Comparison of ENCODE assay signal across 7 cellular contexts in the genomic region with DNA sequence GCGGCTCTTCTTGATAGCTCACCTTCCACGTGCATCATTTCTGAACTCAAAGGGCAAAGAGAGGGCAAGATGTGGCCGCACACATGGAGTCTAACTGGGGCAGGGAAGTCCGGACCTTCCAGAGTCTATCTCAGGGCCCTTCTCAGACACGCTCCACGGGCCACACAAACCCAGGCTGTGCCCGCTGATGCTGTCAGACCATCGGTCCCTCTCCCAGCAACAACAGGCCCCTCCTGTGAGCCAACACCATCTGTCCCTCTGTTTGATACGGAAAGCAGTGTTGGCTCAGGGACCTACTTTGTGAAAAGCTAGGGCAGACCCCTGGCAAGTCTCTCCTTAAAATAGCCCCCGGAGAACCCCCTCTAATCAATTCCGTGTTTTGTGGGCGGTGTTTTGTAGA. TPM values are rescaled to one million over a fixed set of nuclear protein-coding genes. Genes with fewer than 3 reads are reported as not detected.
A peak's percentile ranks its signal among the peaks of the same experiment; 100 is the strongest.
DNase-seq lines count a peak whose midpoint lies in the region; TF ChIP-seq lines count a peak whose summit lies in the region.
"Not testable (repeated sequence)": the region's sequence is repeated elsewhere in the genome, so short reads cannot be mapped to it uniquely, and the experiment has no call there.

No MANE protein-coding gene starts in this region.

- TF ChIP-seq CTCF in HFFc6 (IDR thresholded peaks at IDR 0.05); glutamatergic neuron (IDR thresholded peaks at IDR 0.05; ENCODE audit: partially characterized antibody, unreplicated experiment); nephron progenitor cell (IDR thresholded peaks at IDR 0.05): not testable (repeated sequence)

- POLR2A ChIA-PET in activated CD4-positive, alpha-beta T cell treated with anti-CD3 and anti-CD28 coated beads, Interleukin-2, amount 10 ng/mL, durations not matched to agents 7 days and 5 days (lab: Charles Lee) = not testable (repeated sequence)

- H3K27me3 Mint-ChIP-seq in HFFc6 (ENCODE audit: insufficient read depth); activated CD4-positive, alpha-beta T cell treated with anti-CD3 and anti-CD28 coated beads, Interleukin-2, amount 10 ng/mL, durations not matched to agents 7 days and 5 days; glutamatergic neuron (ENCODE audit: unreplicated experiment); nephron progenitor cell (ENCODE audit: low read depth, poor library complexity): not testable (repeated sequence)

- H3K4me1 Mint-ChIP-seq in HFFc6 (ENCODE audit: low read depth) (peaks cover 47% of the 10 kb centered on the region), nephron progenitor cell (peaks cover 20% of the 10 kb centered on the region)
- H3K4me1 Mint-ChIP-seq in activated CD4-positive, alpha-beta T cell treated with anti-CD3 and anti-CD28 coated beads, Interleukin-2, amount 10 ng/mL, durations not matched to agents 7 days and 5 days; glutamatergic neuron (ENCODE audit: low read depth, unreplicated experiment): not testable (repeated sequence)

- H3K36me3 Mint-ChIP-seq in HFFc6 (ENCODE audit: low read depth); activated CD4-positive, alpha-beta T cell treated with anti-CD3 and anti-CD28 coated beads, Interleukin-2, amount 10 ng/mL, durations not matched to agents 7 days and 5 days (ENCODE audit: low read depth); glutamatergic neuron (ENCODE audit: unreplicated experiment); nephron progenitor cell (ENCODE audit: low read depth): not testable (repeated sequence)

- H3K27ac Mint-ChIP-seq in HFFc6 = peak overlapping the region; percentile 38; the same call in 1 of the 2 replicates
- peak overlapping the region; percentile 50 for H3K27ac Mint-ChIP-seq in activated CD4-positive, alpha-beta T cell treated with anti-CD3 and anti-CD28 coated beads, Interleukin-2, amount 10 ng/mL, durations not matched to agents 7 days and 5 days
- peak overlapping the region; percentile 85 for H3K27ac Mint-ChIP-seq in glutamatergic neuron (ENCODE audit: unreplicated experiment)
- H3K27ac Mint-ChIP-seq in nephron progenitor cell = peak overlapping the region; percentile 45

- CTCF ChIA-PET in activated CD4-positive, alpha-beta T cell treated with anti-CD3 and anti-CD28 coated beads, Interleukin-2, amount 10 ng/mL, durations not matched to agents 7 days and 5 days (lab: Charles Lee) = not testable (repeated sequence)

- H3K4me3 Mint-ChIP-seq in HFFc6; activated CD4-positive, alpha-beta T cell treated with anti-CD3 and anti-CD28 coated beads, Interleukin-2, amount 10 ng/mL, durations not matched to agents 7 days and 5 days; glutamatergic neuron (ENCODE audit: unreplicated experiment); nephron progenitor cell: not testable (repeated sequence)

- not testable (repeated sequence) for DNase-seq in HFFc6; activated CD4-positive, alpha-beta T cell treated with anti-CD3 and anti-CD28 coated beads, Interleukin-2, amount 10 ng/mL, durations not matched to agents 7 days and 5 days; glutamatergic neuron; nephron progenitor cell
- DNase-seq in NCI-H2171 treated with DMSO at 0.1 percent for 48 hours (lab: John Stamatoyannopoulos, UW) (peak; percentile 79), NCI-H748 (lab: John Stamatoyannopoulos, UW; ENCODE audit: unreplicated experiment) (peak; percentile 40)
- peak; percentile 6 for DNase-seq in stimulated activated CD8-positive, alpha-beta memory T cell treated with anti-CD3 and anti-CD28 coated beads, Interleukin-4, amount 100 ng/mL, for 48 hours

- H3K9me3 Mint-ChIP-seq in HFFc6; activated CD4-positive, alpha-beta T cell treated with anti-CD3 and anti-CD28 coated beads, Interleukin-2, amount 10 ng/mL, durations not matched to agents 7 days and 5 days; glutamatergic neuron (ENCODE audit: unreplicated experiment): not testable (repeated sequence)
- peaks cover 24% of the 10 kb centered on the region for H3K9me3 Mint-ChIP-seq in nephron progenitor cell

RNA-seq across cellular contexts. Expression of gene SPTLC1, which starts 40.5 kb away (rescaled TPM):
- 10 to 100 TPM; 56.2 to 67.2 (median 63.5) TPM for total RNA-seq in HFFc6 (2021; fragmentation: NEBNext Ultra II Directional; extraction: Animal tissue kit (Norgen Biotek cat#: 25700))
- 10 to 100 TPM; 51.2 to 59.2 TPM for total RNA-seq in activated CD4-positive, alpha-beta T cell treated with anti-CD3 and anti-CD28 coated beads, Interleukin-2, amount 10 ng/mL, durations not matched to agents 7 days and 5 days
- total RNA-seq in glutamatergic neuron (ENCODE audit: unreplicated experiment) = 45.9 TPM
